Comparison of ENCODE assay signal across 2 cellular contexts in genomic region chr22:17233348-17234043, GRCh38.
TF ChIP-seq lines count a peak whose summit lies in the region.

No MANE protein-coding gene starts in this region.

TF ChIP-seq in HEK293, 187 proteins besides CTCF, POLR2A, EP300 and RAD21:
- TF ChIP-seq ZNF670 (tag by site-specific recombination; IDR thresholded peaks at IDR 0.05; ENCODE audit: low read depth) = no peak
- TF ChIP-seq ZNF555 (tag by site-specific recombination; conservative IDR thresholded peaks at IDR 0.05) = no peak
- TF ChIP-seq ZNF24 (tag by site-specific recombination; IDR thresholded peaks at IDR 0.05) = no peak
- no peak for TF ChIP-seq ZNF341 (tag by site-specific recombination; IDR thresholded peaks at IDR 0.05; ENCODE audit: low read depth)
- TF ChIP-seq ZNF221 (tag by site-specific recombination; IDR thresholded peaks at IDR 0.05; ENCODE audit: borderline replicate concordance) = no peak
- TF ChIP-seq PRDM1 (tag by site-specific recombination; IDR thresholded peaks at IDR 0.05) = peak; percentile 70
- no peak for TF ChIP-seq ZNF292 (tag by site-specific recombination; IDR thresholded peaks at IDR 0.05; ENCODE audit: borderline replicate concordance, low read depth)
- no peak for TF ChIP-seq ZNF138 (tag by site-specific recombination; IDR thresholded peaks at IDR 0.05; ENCODE audit: borderline replicate concordance)

TF ChIP-seq in H1, 55 proteins besides CTCF, POLR2A, EP300 and RAD21:
- peak; percentile 3 for TF ChIP-seq NANOG (IDR thresholded peaks at IDR 0.05; ENCODE audit: insufficient read depth, low read depth, low read length, poor library complexity, severe bottlenecking)
- no peak for TF ChIP-seq CHD2 (IDR thresholded peaks at IDR 0.05; ENCODE audit: low read length)
